Comparison of ENCODE assay signal across 11 cellular contexts in the genomic region with DNA sequence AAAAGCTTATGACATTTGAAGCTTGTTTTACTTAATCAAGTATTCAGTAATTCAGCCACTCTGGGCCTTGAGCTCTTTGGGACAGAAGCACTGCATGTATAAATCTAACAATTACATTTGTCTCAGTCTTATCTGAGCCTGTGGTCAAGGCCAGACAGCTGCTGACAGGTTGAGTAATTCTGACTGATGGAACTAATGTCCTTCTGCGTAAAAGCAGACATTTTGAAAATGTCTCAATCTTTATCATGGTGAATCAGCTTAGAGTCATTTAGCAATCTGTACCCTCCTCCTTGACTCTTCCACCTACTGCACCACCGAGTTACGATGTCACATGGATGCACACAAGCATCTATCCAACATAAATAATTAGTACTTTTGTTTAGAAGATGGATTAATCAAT.
DNase-seq lines count a peak whose midpoint lies in the region; ATAC-seq and TF ChIP-seq lines count a peak whose summit lies in the region.
"Had no signal": no experiment of that assay in that cellular context is flagged by ENCODE, and none has a peak within 500 bp of the region (broad histone marks: within the 10 kb centered on the region; RNA-seq: fewer than 3 reads in every experiment).

No MANE protein-coding gene starts in this region.

- H4K20me1 ChIP-seq in PC-3 (ENCODE audit: low read length) = no peaks in the 10 kb centered on the region

- H3K79me2 ChIP-seq in PC-3 (ENCODE audit: low read length) = no peaks in the 10 kb centered on the region

- H3K27me3 ChIP-seq in PC-3 (ENCODE audit: low read length) = no peaks in the 10 kb centered on the region
- H3K27me3 ChIP-seq: pancreas had no signal

- H2AFZ ChIP-seq in PC-3 (ENCODE audit: low read length) = no peak overlapping the region

- H3K9me2 ChIP-seq in PC-3 (replicated peaks; ENCODE audit: low read length) = no peaks in the 10 kb centered on the region

- peaks cover 5% of the 10 kb centered on the region for H3F3A ChIP-seq in PC-3 (ENCODE audit: low read length, unreplicated experiment)

- peak; percentile 92 for ATAC-seq in PC-3
- peak; percentile 87 for ATAC-seq in omental fat pad (ENCODE audit: low FRiP score)
- ATAC-seq in HG03139 (IDR thresholded peaks at IDR 0.05; ENCODE audit: unreplicated experiment) = no peak

- intact Hi-C loops in PC-3 (cut with micrococcal nuclease) = no loop called here

- TF ChIP-seq CTCF in HEK293 (tag by site-specific recombination; IDR thresholded peaks at IDR 0.05) = no peak
- TF ChIP-seq CTCF in PC-3 (conservative IDR thresholded peaks at IDR 0.05; ENCODE audit: low read depth, low read length) = no peak
- TF ChIP-seq CTCF in choroid plexus epithelial cell (conservative IDR thresholded peaks at IDR 0.05; ENCODE audit: low read depth, low read length) = no peak
- no peak for TF ChIP-seq CTCF in omental fat pad (IDR thresholded peaks at IDR 0.05)

- H3K4me3 ChIP-seq in HEK293 (ENCODE audit: low read depth, low read length) = no peak overlapping the region
- H3K4me3 ChIP-seq in PC-3 (ENCODE audit: low read length) = no peak overlapping the region
- H3K4me3 ChIP-seq in choroid plexus epithelial cell (ENCODE audit: low read depth, low read length) = no peak overlapping the region
- H3K4me3 ChIP-seq: pancreas had no signal

- peak overlapping the region; percentile 45 for H3K9ac ChIP-seq in PC-3 (ENCODE audit: low read length)

- H3K9me3 ChIP-seq in HEK293 (ENCODE audit: control insufficient read depth, insufficient read depth, low read depth, low read length) (no peaks in the 10 kb centered on the region), PC-3 (ENCODE audit: low read length) (no peaks in the 10 kb centered on the region)
- H3K9me3 ChIP-seq: pancreas had no signal

- peak overlapping the region; percentile 60 for H3K4me2 ChIP-seq in PC-3 (ENCODE audit: low read length)

- CTCF ChIA-PET in HEK293 (lab: Yijun Ruan, JAX) = interaction anchor here (0.7 to 1.0 kb wide), 2 partner anchors 180 to 436 kb away, joined by 3 to 4 read pairs; no protein-coding TSS in a partner anchor
- CTCF ChIA-PET in PC-3 (lab: Charles Lee) = interaction anchor here (0.6 kb wide), 1 partner anchor 115 kb away, joined by 4 read pairs; no protein-coding TSS in a partner anchor

- H3K27ac ChIP-seq in HEK293 (ENCODE audit: extremely low read depth, low read depth, low read length) (no peak overlapping the region), PC-3 (ENCODE audit: low read length) (peak overlapping the region; percentile 82)
- H3K27ac ChIP-seq: pancreas had no signal

- DNase-seq in PC-3 (peak; percentile 93), choroid plexus epithelial cell (ENCODE audit: low read depth) (peak; percentile 98), omental fat pad (ENCODE audit: low spot score) (no peak), anterior cingulate cortex (lab: John Stamatoyannopoulos, UW) (no peak), NCI-H2081 treated with DMSO at 0.1 percent for 48 hours (lab: John Stamatoyannopoulos, UW) (no peak)
- no peak for DNase-seq in activated effector memory CD4-positive, alpha-beta T cell treated with Interleukin-2 at 50 U/mL for 16 hours
- DNase-seq: DND-41, NCI-H526 treated with DMSO at 0.1 percent for 48 hours, pancreas had no signal

- peaks cover 0 to 3% of the 10 kb centered on the region in 2 experiments; a peak in 2 of 3 replicates for H3K36me3 ChIP-seq in HEK293 (ENCODE audit: control insufficient read depth in 2 of 2, insufficient read depth in 1 of 2, low read length in 2 of 2)
- no peaks in the 10 kb centered on the region for H3K36me3 ChIP-seq in PC-3 (ENCODE audit: low read depth, low read length)
- H3K36me3 ChIP-seq: pancreas had no signal

- H3K4me1 ChIP-seq in HEK293 (ENCODE audit: control insufficient read depth, insufficient read depth, low read length) (peaks cover 10% of the 10 kb centered on the region), PC-3 (ENCODE audit: insufficient read depth, low read length) (peaks cover 18% of the 10 kb centered on the region)
- H3K4me1 ChIP-seq: pancreas had no signal

- BruUV-seq in PC-3 (replicated peaks; lab: Mats Ljungman, UMichigan) = no TSS peak

- POLR2A ChIA-PET in HEK293 (lab: Yijun Ruan, JAX) (interaction anchor here (1.0 to 1.6 kb wide), 4 partner anchors 15 to 400 kb away, joined by 3 to 11 read pairs (median 6); partner anchors contain the start of gene ARRDC3), PC-3 (lab: Charles Lee; ENCODE audit: unreplicated experiment) (interaction anchor here (0.7 kb wide), 1 partner anchor 56 kb away, joined by 3 read pairs; no protein-coding TSS in a partner anchor)

TF ChIP-seq in HEK293, 187 proteins besides CTCF, POLR2A, EP300 and RAD21 (continues in another document):
- TF ChIP-seq, protein P1, sequence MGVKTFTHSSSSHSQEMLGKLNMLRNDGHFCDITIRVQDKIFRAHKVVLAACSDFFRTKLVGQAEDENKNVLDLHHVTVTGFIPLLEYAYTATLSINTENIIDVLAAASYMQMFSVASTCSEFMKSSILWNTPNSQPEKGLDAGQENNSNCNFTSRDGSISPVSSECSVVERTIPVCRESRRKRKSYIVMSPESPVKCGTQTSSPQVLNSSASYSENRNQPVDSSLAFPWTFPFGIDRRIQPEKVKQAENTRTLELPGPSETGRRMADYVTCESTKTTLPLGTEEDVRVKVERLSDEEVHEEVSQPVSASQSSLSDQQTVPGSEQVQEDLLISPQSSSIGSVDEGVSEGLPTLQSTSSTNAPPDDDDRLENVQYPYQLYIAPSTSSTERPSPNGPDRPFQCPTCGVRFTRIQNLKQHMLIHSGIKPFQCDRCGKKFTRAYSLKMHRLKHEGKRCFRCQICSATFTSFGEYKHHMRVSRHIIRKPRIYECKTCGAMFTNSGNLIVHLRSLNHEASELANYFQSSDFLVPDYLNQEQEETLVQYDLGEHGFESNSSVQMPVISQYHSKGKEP (tag by site-specific recombination; IDR thresholded peaks at IDR 0.05) = peak; percentile 78
- no peak for TF ChIP-seq ZNF302 (tag by site-specific recombination; IDR thresholded peaks at IDR 0.05; ENCODE audit: low read depth)
- peak; percentile 49; the same call in 1 of the 2 replicates for TF ChIP-seq ZNF449 (tag by site-specific recombination; IDR thresholded peaks at IDR 0.05)
- TF ChIP-seq YY1 (tag by site-specific recombination; IDR thresholded peaks at IDR 0.05) = peak; percentile 60; the same call in 1 of the 2 replicates
- TF ChIP-seq ZNF654 (tag by site-specific recombination; IDR thresholded peaks at IDR 0.05; ENCODE audit: low read depth) = no peak
- TF ChIP-seq ZSCAN16 (tag by site-specific recombination; IDR thresholded peaks at IDR 0.05) = no peak
- peak; percentile 74; the same call in 1 of the 2 replicates for TF ChIP-seq ZNF391 (tag by site-specific recombination; IDR thresholded peaks at IDR 0.05; ENCODE audit: borderline replicate concordance, low read depth)
- TF ChIP-seq ZNF132 (tag by site-specific recombination; IDR thresholded peaks at IDR 0.05; ENCODE audit: borderline replicate concordance) = no peak
- no peak for TF ChIP-seq KLF9 (tag by site-specific recombination; IDR thresholded peaks at IDR 0.05; ENCODE audit: low read depth)
- TF ChIP-seq ZFP69B (tag by site-specific recombination; IDR thresholded peaks at IDR 0.05) = no peak
- TF ChIP-seq ZBTB8A (tag by site-specific recombination; IDR thresholded peaks at IDR 0.05) = no peak
- no peak for TF ChIP-seq ZNF670 (tag by site-specific recombination; IDR thresholded peaks at IDR 0.05; ENCODE audit: low read depth)
- TF ChIP-seq, protein P2, sequence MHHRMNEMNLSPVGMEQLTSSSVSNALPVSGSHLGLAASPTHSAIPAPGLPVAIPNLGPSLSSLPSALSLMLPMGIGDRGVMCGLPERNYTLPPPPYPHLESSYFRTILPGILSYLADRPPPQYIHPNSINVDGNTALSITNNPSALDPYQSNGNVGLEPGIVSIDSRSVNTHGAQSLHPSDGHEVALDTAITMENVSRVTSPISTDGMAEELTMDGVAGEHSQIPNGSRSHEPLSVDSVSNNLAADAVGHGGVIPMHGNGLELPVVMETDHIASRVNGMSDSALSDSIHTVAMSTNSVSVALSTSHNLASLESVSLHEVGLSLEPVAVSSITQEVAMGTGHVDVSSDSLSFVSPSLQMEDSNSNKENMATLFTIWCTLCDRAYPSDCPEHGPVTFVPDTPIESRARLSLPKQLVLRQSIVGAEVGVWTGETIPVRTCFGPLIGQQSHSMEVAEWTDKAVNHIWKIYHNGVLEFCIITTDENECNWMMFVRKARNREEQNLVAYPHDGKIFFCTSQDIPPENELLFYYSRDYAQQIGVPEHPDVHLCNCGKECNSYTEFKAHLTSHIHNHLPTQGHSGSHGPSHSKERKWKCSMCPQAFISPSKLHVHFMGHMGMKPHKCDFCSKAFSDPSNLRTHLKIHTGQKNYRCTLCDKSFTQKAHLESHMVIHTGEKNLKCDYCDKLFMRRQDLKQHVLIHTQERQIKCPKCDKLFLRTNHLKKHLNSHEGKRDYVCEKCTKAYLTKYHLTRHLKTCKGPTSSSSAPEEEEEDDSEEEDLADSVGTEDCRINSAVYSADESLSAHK (tag by site-specific recombination; IDR thresholded peaks at IDR 0.05) = peak; percentile 71
- no peak for TF ChIP-seq TCF7L2 (IDR thresholded peaks at IDR 0.05; ENCODE audit: borderline replicate concordance, low read depth, low read length)
- TF ChIP-seq ZNF623 (tag by site-specific recombination; IDR thresholded peaks at IDR 0.05) = 0 out of 2 replicates have a peak, but pooled peaks have one; percentile 27

Comparison
In these comparisons a context has a peak if more than half of its experiments do, and no peak if none do; other contexts are left out.
1. DNase-seq: peak in PC-3 (single experiment) and choroid plexus epithelial cell (single experiment); none in omental fat pad (single experiment), anterior cingulate cortex (0 of 58), NCI-H2081 treated with DMSO at 0.1 percent for 48 hours (single experiment) and activated effector memory CD4-positive, alpha-beta T cell treated with Interleukin-2 at 50 U/mL for 16 hours (single experiment).